In the genomic region with DNA sequence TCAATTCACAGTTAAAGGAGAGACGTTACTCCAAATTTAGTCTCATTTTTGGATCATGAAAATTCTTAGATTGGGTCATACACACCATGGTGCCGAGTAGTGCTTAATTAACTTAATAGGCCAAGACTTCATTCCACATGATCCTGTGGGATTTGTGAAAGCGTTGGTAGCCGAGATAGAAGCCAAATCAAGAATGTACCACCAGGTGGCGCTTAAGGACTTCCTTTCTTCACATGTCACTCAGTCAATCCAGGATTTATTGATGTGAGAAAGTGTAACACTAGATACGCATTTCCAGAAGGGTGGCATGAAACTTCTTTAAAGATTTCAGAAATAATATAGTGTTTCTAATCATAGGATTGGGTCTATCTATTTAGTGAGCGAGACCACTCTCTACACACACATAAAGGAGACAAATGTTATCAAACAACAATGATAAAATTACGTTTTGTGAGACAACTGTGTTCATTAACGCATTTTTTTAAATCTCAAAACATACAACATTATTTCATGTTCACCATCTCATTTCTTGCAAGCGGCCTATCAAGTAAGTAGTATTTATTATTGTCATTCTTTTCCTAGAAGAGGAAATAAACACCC, we compare ENCODE assay signal across 8 cellular contexts.
DNase-seq lines count a peak whose midpoint lies in the region; ATAC-seq and TF ChIP-seq lines count a peak whose summit lies in the region.

No MANE protein-coding gene starts in this region.

- H3F3A ChIP-seq in Loucy (ENCODE audit: low read depth) = no peaks in the 10 kb centered on the region

- no peaks in the 10 kb centered on the region for H3K79me2 ChIP-seq in Loucy (ENCODE audit: insufficient read depth, low read length)

- no peaks in the 10 kb centered on the region for H3K36me3 Mint-ChIP-seq in activated T-cell treated with anti-CD3 and anti-CD28 coated beads, Interleukin-2, amount 50 U/mL, for 24 hours (ENCODE audit: low read depth)
- H3K36me3 Mint-ChIP-seq in neural crest cell (ENCODE audit: low read depth) = no peaks in the 10 kb centered on the region
- no peaks in the 10 kb centered on the region for H3K36me3 Mint-ChIP-seq in activated T-helper 2 cell treated with anti-CD3 and anti-CD28 coated beads, Interferon-gamma antibody, Interleukin-2, Interleukin-4, amounts not matched to agents 10 μg/mL and 5 μg/mL and 100 μg/mL, durations not matched to agents 14 hours and 24 hours and 36 hours (ENCODE audit: low read depth)

- H3K4me2 ChIP-seq in Loucy (ENCODE audit: low read depth, low read length, poor library complexity, severe bottlenecking) = no peak overlapping the region

- no peak overlapping the region for H3K4me3 Mint-ChIP-seq in activated T-cell treated with anti-CD3 and anti-CD28 coated beads, Interleukin-2, amount 50 U/mL, for 24 hours
- H3K4me3 Mint-ChIP-seq in neural crest cell = no peak overlapping the region
- no peak overlapping the region for H3K4me3 Mint-ChIP-seq in activated T-helper 2 cell treated with anti-CD3 and anti-CD28 coated beads, Interferon-gamma antibody, Interleukin-2, Interleukin-4, amounts not matched to agents 10 μg/mL and 5 μg/mL and 100 μg/mL, durations not matched to agents 14 hours and 24 hours and 36 hours (ENCODE audit: low read depth)

- TF ChIP-seq CTCF in Loucy (conservative IDR thresholded peaks at IDR 0.05; ENCODE audit: low read length) (peak; percentile 90), neural crest cell (conservative IDR thresholded peaks at IDR 0.05) (peak; percentile 87)

- H3K4me1 ChIP-seq in Loucy (ENCODE audit: insufficient read depth, low read length, poor library complexity, severe bottlenecking) = no peaks in the 10 kb centered on the region

- H3K9me3 ChIP-seq in Loucy (ENCODE audit: insufficient read depth, low read depth, low read length) = no peaks in the 10 kb centered on the region

- intact Hi-C loops in activated T-helper 2 cell treated with anti-CD3 and anti-CD28 coated beads, Interferon-gamma antibody, Interleukin-2, Interleukin-4, amounts not matched to agents 10 μg/mL and 5 μg/mL and 100 μg/mL, durations not matched to agents 14 hours and 24 hours and 36 hours (cut with micrococcal nuclease) = no loop called here

- peak; percentile 11 for DNase-seq in activated T-cell treated with anti-CD3 and anti-CD28 coated beads for 48 hours (ENCODE audit: low read depth)
- DNase-seq in activated T-cell treated with anti-CD3 and anti-CD28 coated beads, Interleukin-2, amount 50 U/mL, for 24 hours = no peak
- DNase-seq in SHP77 treated with DMSO at 0.1 percent for 48 hours (lab: John Stamatoyannopoulos, UW) = peak; percentile 11
- DNase-seq in epithelial cell of prostate (ENCODE audit: low read depth, low spot score) = peak; percentile 16
- DNase-seq in neural crest cell (ENCODE audit: low read depth, low spot score) = peak; percentile 72
- no peak for DNase-seq in activated T-helper 2 cell treated with anti-CD3 and anti-CD28 coated beads, Interferon-gamma antibody, Interleukin-2, Interleukin-4, amounts not matched to agents 10 μg/mL and 5 μg/mL and 100 μg/mL, durations not matched to agents 14 hours and 24 hours and 36 hours (ENCODE audit: low spot score)

- H3K27me3 ChIP-seq in Loucy (ENCODE audit: insufficient read depth, low read length, poor library complexity, severe bottlenecking) = no peaks in the 10 kb centered on the region

- H3K4me3 ChIP-seq in Loucy (ENCODE audit: low read length, poor library complexity, severe bottlenecking) = no peak overlapping the region

- no peak overlapping the region for H3K9ac ChIP-seq in Loucy (ENCODE audit: low read depth, low read length, poor library complexity, severe bottlenecking)

- no peak overlapping the region for H3K27ac Mint-ChIP-seq in activated T-cell treated with anti-CD3 and anti-CD28 coated beads, Interleukin-2, amount 50 U/mL, for 24 hours
- H3K27ac Mint-ChIP-seq in neural crest cell (ENCODE audit: unreplicated experiment) = no peak overlapping the region
- no peak overlapping the region for H3K27ac Mint-ChIP-seq in activated T-helper 2 cell treated with anti-CD3 and anti-CD28 coated beads, Interferon-gamma antibody, Interleukin-2, Interleukin-4, amounts not matched to agents 10 μg/mL and 5 μg/mL and 100 μg/mL, durations not matched to agents 14 hours and 24 hours and 36 hours

- H3K36me3 ChIP-seq in Loucy (ENCODE audit: insufficient read depth, low read length) = no peaks in the 10 kb centered on the region

- no peaks in the 10 kb centered on the region for H3K9me3 Mint-ChIP-seq in activated T-cell treated with anti-CD3 and anti-CD28 coated beads, Interleukin-2, amount 50 U/mL, for 24 hours
- peaks cover 5% of the 10 kb centered on the region for H3K9me3 Mint-ChIP-seq in neural crest cell
- no peaks in the 10 kb centered on the region for H3K9me3 Mint-ChIP-seq in activated T-helper 2 cell treated with anti-CD3 and anti-CD28 coated beads, Interferon-gamma antibody, Interleukin-2, Interleukin-4, amounts not matched to agents 10 μg/mL and 5 μg/mL and 100 μg/mL, durations not matched to agents 14 hours and 24 hours and 36 hours

- no peaks in the 10 kb centered on the region for H3K9me2 ChIP-seq in Loucy (replicated peaks; ENCODE audit: low read depth, low read length)

- no peak overlapping the region for H2AFZ ChIP-seq in Loucy (ENCODE audit: low read length)

- H3K27me3 Mint-ChIP-seq in activated T-cell treated with anti-CD3 and anti-CD28 coated beads, Interleukin-2, amount 50 U/mL, for 24 hours = no peaks in the 10 kb centered on the region
- H3K27me3 Mint-ChIP-seq in neural crest cell (ENCODE audit: low read depth) = peaks cover 39% of the 10 kb centered on the region
- no peaks in the 10 kb centered on the region for H3K27me3 Mint-ChIP-seq in activated T-helper 2 cell treated with anti-CD3 and anti-CD28 coated beads, Interferon-gamma antibody, Interleukin-2, Interleukin-4, amounts not matched to agents 10 μg/mL and 5 μg/mL and 100 μg/mL, durations not matched to agents 14 hours and 24 hours and 36 hours (ENCODE audit: low read depth)

- ATAC-seq in GM21619 (IDR thresholded peaks at IDR 0.05; ENCODE audit: unreplicated experiment) = peak; percentile 89

- H3K27ac ChIP-seq in epithelial cell of prostate = no peak overlapping the region

- H4K20me1 ChIP-seq in Loucy (ENCODE audit: insufficient read depth, low read length, poor library complexity, severe bottlenecking) = no peaks in the 10 kb centered on the region

- H3K4me1 Mint-ChIP-seq in activated T-cell treated with anti-CD3 and anti-CD28 coated beads, Interleukin-2, amount 50 U/mL, for 24 hours (ENCODE audit: low read depth) = no peaks in the 10 kb centered on the region
- no peaks in the 10 kb centered on the region for H3K4me1 Mint-ChIP-seq in neural crest cell
- no peaks in the 10 kb centered on the region for H3K4me1 Mint-ChIP-seq in activated T-helper 2 cell treated with anti-CD3 and anti-CD28 coated beads, Interferon-gamma antibody, Interleukin-2, Interleukin-4, amounts not matched to agents 10 μg/mL and 5 μg/mL and 100 μg/mL, durations not matched to agents 14 hours and 24 hours and 36 hours (ENCODE audit: low read depth)

Comparison
In these comparisons a context has a peak if more than half of its experiments do, and no peak if none do; other contexts are left out.
1. DNase-seq: peak in activated T-cell treated with anti-CD3 and anti-CD28 coated beads for 48 hours (single experiment), SHP77 treated with DMSO at 0.1 percent for 48 hours (single experiment), epithelial cell of prostate (single experiment) and neural crest cell (single experiment); none in activated T-cell treated with anti-CD3 and anti-CD28 coated beads, Interleukin-2, amount 50 U/mL, for 24 hours (single experiment) and activated T-helper 2 cell treated with anti-CD3 and anti-CD28 coated beads, Interferon-gamma antibody, Interleukin-2, Interleukin-4, amounts not matched to agents 10 μg/mL and 5 μg/mL and 100 μg/mL, durations not matched to agents 14 hours and 24 hours and 36 hours (single experiment).